Comparison of ENCODE assay signal across 8 cellular contexts in the genomic region with DNA sequence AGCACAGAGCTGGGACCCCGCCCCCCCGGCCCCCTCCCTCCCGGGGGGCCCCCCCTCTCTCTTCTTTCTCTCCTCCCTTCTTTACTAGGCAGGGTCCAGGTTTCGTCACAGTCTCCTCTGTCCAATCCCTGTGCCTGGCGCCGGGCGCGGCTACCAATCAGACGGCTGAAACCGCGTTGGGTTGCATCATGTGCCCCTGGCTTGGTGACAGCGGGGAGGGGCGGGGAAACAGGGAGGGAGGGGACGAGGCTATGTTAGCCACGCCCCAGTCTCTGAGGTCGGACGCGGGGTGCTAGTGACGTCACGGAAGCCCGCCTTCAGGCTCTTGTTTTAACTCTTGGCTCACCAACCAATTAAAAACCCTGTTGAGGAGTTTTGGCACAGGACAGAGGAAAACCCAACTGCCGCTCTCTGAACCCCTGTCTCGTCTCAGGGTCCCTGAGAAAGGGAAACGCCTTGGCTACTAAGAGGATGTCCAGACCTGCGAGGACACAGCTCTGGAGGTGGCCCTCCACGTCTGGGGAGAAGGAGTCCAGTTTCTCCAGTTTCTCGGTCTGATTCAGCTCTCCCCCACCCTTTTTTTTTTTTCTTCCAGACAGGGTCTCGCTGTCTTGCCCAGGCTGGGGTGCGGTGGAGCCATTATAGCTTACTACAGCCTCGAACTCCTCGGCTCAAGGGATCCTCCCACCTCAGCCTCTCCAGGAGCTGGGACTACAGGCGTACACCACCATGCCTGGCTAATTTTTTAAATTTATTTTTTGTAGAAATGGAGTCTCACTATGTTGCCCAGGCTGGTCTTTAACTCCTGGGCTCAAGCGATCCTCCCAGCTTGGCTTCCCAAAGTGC. TPM values are rescaled to one million over a fixed set of nuclear protein-coding genes. Genes with fewer than 3 reads are reported as not detected.
A peak's percentile ranks its signal among the peaks of the same experiment; 100 is the strongest.
DNase-seq lines count a peak whose midpoint lies in the region; ATAC-seq, FAIRE-seq and TF ChIP-seq lines count a peak whose summit lies in the region.

No MANE protein-coding gene starts in this region.

- no peak overlapping the region for H2BK20ac ChIP-seq in H1 (ENCODE audit: low read length)

- no peaks in the 10 kb centered on the region for H3K36me3 Mint-ChIP-seq in memory B cell

- peak; percentile 57 for FAIRE-seq in H1 (lab: Jason Lieb, UNC)

- peak overlapping the region; percentile 96 for H2BK5ac ChIP-seq in H1 (ENCODE audit: low read depth, low read length)

- WGBS in H1 (ENCODE audit: extremely low coverage in 1 of 2, insufficient coverage in 1 of 2, insufficient read length in 1 of 2, insufficient replicate concordance in 2 of 2, low coverage in 1 of 2, low lambda C conversion rate in 2 of 2, missing lambda C conversion rate in 1 of 2), 2 experiments = 20% methylated on average over 21 of the region's 33 CpGs; no CpG with 5 or more reads in 1 of the 2 experiments

- peak overlapping the region; percentile 42 for H3K18ac ChIP-seq in H1 (ENCODE audit: extremely low read depth, low read length)

- peaks cover 0 to 50% (median 35%) of the 10 kb centered on the region in 4 experiments; a peak in 6 of 7 replicates for H3K4me1 ChIP-seq in H1 (replicated peaks in 1 of 4; ENCODE audit: control insufficient read depth in 3 of 4, insufficient read depth in 4 of 4, low read length in 3 of 4)

- peaks cover 0 to 11% (median 0%) of the 10 kb centered on the region in 4 experiments; a peak in 3 of 8 replicates for H3K36me3 ChIP-seq in H1 (ENCODE audit: control insufficient read depth in 2 of 4, insufficient read depth in 4 of 4, low read length in 3 of 4)

- no peaks in the 10 kb centered on the region for H3K79me2 ChIP-seq in H1 (ENCODE audit: control insufficient read depth in 1 of 2, insufficient read depth in 2 of 2, low read length in 2 of 2)

- 0 out of 2 replicates have a peak overlapping the region, but pooled peaks have one; percentile 10 for H2AFZ ChIP-seq in H1 (ENCODE audit: low read length)

- H3K9me3 Mint-ChIP-seq in memory B cell = no peaks in the 10 kb centered on the region

- H3K9ac ChIP-seq in H1 (replicated peaks in 1 of 4; ENCODE audit: extremely low read depth in 1 of 4, low read depth in 3 of 4, low read length in 3 of 4) = no peak overlapping the region

- 0 out of 2 replicates have a peak overlapping the region, but pooled peaks have one; percentile 88 for H2BK15ac ChIP-seq in H1 (ENCODE audit: low read length)

- no peak overlapping the region for H3K4ac ChIP-seq in H1 (replicated peaks; ENCODE audit: insufficient read length, low read depth, low read length)

- POLR2A ChIA-PET in H1 (lab: Charles Lee; ENCODE audit: partially characterized antibody) = interaction anchor here (0.6 to 14.0 kb wide), 10 partner anchors 13 to 321 kb away, joined by 3 to 239 read pairs (median 5); a partner anchor contains a TSS

- peak overlapping the region in 3 of 4 experiments; percentile 77 to 82 (median 81); a peak in 7 of 8 replicates for H3K4me3 ChIP-seq in H1 (ENCODE audit: extremely low read depth in 1 of 4, insufficient read depth in 2 of 4, low read depth in 3 of 4, low read length in 4 of 4)

- H4K91ac ChIP-seq in H1 (replicated peaks; ENCODE audit: insufficient read length, low read length) = no peak overlapping the region

- no peak overlapping the region for H2BK120ac ChIP-seq in H1 (replicated peaks; ENCODE audit: low read depth, low read length)

- H4K5ac ChIP-seq in H1 (ENCODE audit: insufficient read length, low read depth, low read length) = no peak overlapping the region

- TF ChIP-seq EP300 in H1 (IDR thresholded peaks at IDR 0.05; ENCODE audit: borderline replicate concordance in 1 of 2, low read depth in 2 of 2, low read length in 2 of 2) = no peak

- no peak overlapping the region for H3K56ac ChIP-seq in H1 (replicated peaks; ENCODE audit: insufficient read length, low read depth, low read length)

- TF ChIP-seq RAD21 in H1 (IDR thresholded peaks at IDR 0.05 in 1 of 2, conservative IDR thresholded peaks at IDR 0.05 in 1 of 2; ENCODE audit: low read depth in 2 of 2, low read length in 2 of 2) = no peak

- peaks cover 25% of the 10 kb centered on the region for H3K23me2 ChIP-seq in H1 (ENCODE audit: low read depth, low read length)

- peaks cover 3 to 13% of the 10 kb centered on the region in 2 experiments for H4K20me1 ChIP-seq in H1 (replicated peaks in 1 of 2; ENCODE audit: control insufficient read depth in 1 of 2, insufficient read depth in 2 of 2, low read length in 2 of 2)

- peak overlapping the region; percentile 84 for H3K4me3 Mint-ChIP-seq in memory B cell

- peak; percentile 97 for DNase-seq in COLO668 (lab: John Stamatoyannopoulos, UW; ENCODE audit: unreplicated experiment)
- DNase-seq in HUDEP-2 (lab: John Stamatoyannopoulos, UW; ENCODE audit: unreplicated experiment in 76 of 76) = peak in 75 of 76 experiments; percentile 89 to 100 (median 99)
- peak; percentile 98 for DNase-seq in NOMO-1 treated with dmso at 0.1 percent for 144 hours (lab: John Stamatoyannopoulos, UW; ENCODE audit: unreplicated experiment)
- DNase-seq in activated CD8-positive, alpha-beta memory T cell treated with anti-CD3 and anti-CD28 coated beads, Interleukin-2, amount 50 U/mL, for 24 hours (ENCODE audit: extremely low read depth) = peak; percentile 97
- DNase-seq in H1 (ENCODE audit: low read depth in 1 of 2, low spot score in 2 of 2) = peak; percentile 96 to 98
- DNase-seq in memory B cell (ENCODE audit: low spot score in 2 of 2) = peak; percentile 83 to 93
- DNase-seq in stimulated activated CD4-positive, alpha-beta T cell treated with anti-CD3 and anti-CD28 coated beads, TNF-alpha, amount 100 ng/mL, for 48 hours (ENCODE audit: low read depth in 3 of 3) = peak; percentile 99 to 100 (median 99)

- CTCF ChIA-PET in H1 (lab: Charles Lee; ENCODE audit: partially characterized antibody) = interaction anchor here (0.7 to 4.4 kb wide), 6 partner anchors 8 to 99 kb away, joined by 3 to 37 read pairs (median 6); a partner anchor contains a TSS

- H3K79me1 ChIP-seq in H1 (ENCODE audit: low read depth, low read length) = no peaks in the 10 kb centered on the region

- H3K9me3 ChIP-seq in H1 (ENCODE audit: insufficient read depth in 2 of 2, low read depth in 1 of 2, low read length in 1 of 2) = no peaks in the 10 kb centered on the region

- peaks cover 0 to 40% (median 28%) of the 10 kb centered on the region in 4 experiments; a peak in 6 of 7 replicates for H3K27me3 ChIP-seq in H1 (replicated peaks in 1 of 4; ENCODE audit: control insufficient read depth in 3 of 4, extremely low read depth in 1 of 4, insufficient read depth in 3 of 4, low read length in 3 of 4)

- H3K27ac ChIP-seq in H1 (ENCODE audit: low read depth, low read length) = peak overlapping the region; percentile 58

- peaks cover 10% of the 10 kb centered on the region for H3K27me3 Mint-ChIP-seq in memory B cell

- no peak for TF ChIP-seq CTCF in H1 (IDR thresholded peaks at IDR 0.05; ENCODE audit: control extremely low read depth in 1 of 3, insufficient read depth in 1 of 3, low read depth in 1 of 3, low read length in 3 of 3)

- H4K8ac ChIP-seq in H1 (ENCODE audit: extremely low read depth, insufficient read depth, low read length) = no peak overlapping the region

- TF ChIP-seq POLR2A in H1 (IDR thresholded peaks at IDR 0.05; ENCODE audit: control extremely low read depth in 1 of 2, low read depth in 2 of 2, low read length in 2 of 2) = no peak; a peak in 1 of 3 replicates

- ATAC-seq in GM21390 (IDR thresholded peaks at IDR 0.05; ENCODE audit: unreplicated experiment) = peak; percentile 55
- ATAC-seq in memory B cell (ENCODE audit: low read depth) = peak; percentile 79

- H2AK5ac ChIP-seq in H1 (ENCODE audit: low read depth, low read length) = peak overlapping the region; percentile 43; the same call in 1 of the 2 replicates

- H3K4me1 Mint-ChIP-seq in memory B cell = peaks cover 38% of the 10 kb centered on the region

- H3K14ac ChIP-seq in H1 (ENCODE audit: insufficient read length) = no peak overlapping the region

- no peak overlapping the region for H3K23ac ChIP-seq in H1 (ENCODE audit: insufficient read length)

- peak overlapping the region; percentile 3 for H3K27ac Mint-ChIP-seq in memory B cell

- peak overlapping the region; percentile 58 to 88 for H3K4me2 ChIP-seq in H1 (ENCODE audit: insufficient read depth in 1 of 2, low read depth in 2 of 2, low read length in 2 of 2)

- H2BK12ac ChIP-seq in H1 (ENCODE audit: low read depth, low read length) = peak overlapping the region; percentile 96

RNA-seq across cellular contexts. Expression of a gene that starts 0.4 kb away (rescaled TPM):
- 11.1 and 13.7 TPM in 2 replicates for total RNA-seq in H1 (2021; fragmentation: NEBNext Ultra II Directional; extraction: Animal tissue kit (Norgen Biotek cat#: 25700))
- polyA plus RNA-seq in H1 (2011; rRNA removed) = 13.5 and 23.7 TPM in 2 replicates
- polyA plus RNA-seq in H1 (2011; cell fraction: cytosol; rRNA removed) = 12.2 TPM
- 34.2 TPM for polyA plus RNA-seq in H1 (2011; cell fraction: nucleus; rRNA removed)
- 9.0 to 20.7 TPM (median 18.4 TPM) in 4 replicates for polyA plus RNA-seq in H1 (2012, experiment 1 of 2)
- 15.8 TPM for polyA plus RNA-seq in H1 (2012, experiment 2 of 2)
- 15.6 TPM for polyA plus RNA-seq in H1 (2013, experiment 1 of 2)
- 14.6 TPM for polyA plus RNA-seq in H1 (2013, experiment 2 of 2)
- 2.6 and 3.5 TPM in 2 replicates for polyA minus RNA-seq in H1 (2011; rRNA and poly(A)+ RNA removed)
- 14.1 TPM for polyA minus RNA-seq in H1 (2011; cell fraction: cytosol; rRNA and poly(A)+ RNA removed)
- polyA minus RNA-seq in H1 (2011; cell fraction: nucleus; rRNA and poly(A)+ RNA removed) = 11.3 TPM

RNA-seq across cellular contexts. Expression of a gene that starts 4.4 kb away (rescaled TPM):
- total RNA-seq in H1 (2021; fragmentation: NEBNext Ultra II Directional; extraction: Animal tissue kit (Norgen Biotek cat#: 25700)) = 0.75 and 1.1 TPM in 2 replicates
- polyA plus RNA-seq in H1 (2011; rRNA removed) = 4.0 and 5.7 TPM in 2 replicates
- 2.5 TPM for polyA plus RNA-seq in H1 (2011; cell fraction: cytosol; rRNA removed)
- 2.8 TPM for polyA plus RNA-seq in H1 (2011; cell fraction: nucleus; rRNA removed)
- polyA plus RNA-seq in H1 (2012, experiment 1 of 2) = 1.8 to 2.8 TPM (median 2.2 TPM) in 4 replicates
- 1.9 TPM for polyA plus RNA-seq in H1 (2012, experiment 2 of 2)
- polyA plus RNA-seq in H1 (2013, experiment 1 of 2) = 2.1 TPM
- polyA plus RNA-seq in H1 (2013, experiment 2 of 2) = 1.7 TPM
- polyA minus RNA-seq in H1 (2011; rRNA and poly(A)+ RNA removed) = 0.28 and 0.29 TPM in 2 replicates
- polyA minus RNA-seq in H1 (2011; cell fraction: cytosol; rRNA and poly(A)+ RNA removed) = 2.6 TPM
- polyA minus RNA-seq in H1 (2011; cell fraction: nucleus; rRNA and poly(A)+ RNA removed) = 1.3 TPM

RNA-seq across cellular contexts. Expression of a gene that starts 5.1 kb away (rescaled TPM):
- total RNA-seq in H1 (2021; fragmentation: NEBNext Ultra II Directional; extraction: Animal tissue kit (Norgen Biotek cat#: 25700)) = 4.7 and 5.2 TPM in 2 replicates
- 10.0 and 13.5 TPM in 2 replicates for polyA plus RNA-seq in H1 (2011; rRNA removed)
- polyA plus RNA-seq in H1 (2011; cell fraction: cytosol; rRNA removed) = 8.8 TPM
- 44.1 TPM for polyA plus RNA-seq in H1 (2011; cell fraction: nucleus; rRNA removed)
- 9.1 to 13.8 TPM (median 11.5 TPM) in 4 replicates for polyA plus RNA-seq in H1 (2012, experiment 1 of 2)
- polyA plus RNA-seq in H1 (2012, experiment 2 of 2) = 6.8 TPM
- polyA plus RNA-seq in H1 (2013, experiment 1 of 2) = 4.0 TPM
- 3.4 TPM for polyA plus RNA-seq in H1 (2013, experiment 2 of 2)
- polyA minus RNA-seq in H1 (2011; rRNA and poly(A)+ RNA removed) = 7.6 and 8.9 TPM in 2 replicates
- polyA minus RNA-seq in H1 (2011; cell fraction: cytosol; rRNA and poly(A)+ RNA removed) = 4.9 TPM
- polyA minus RNA-seq in H1 (2011; cell fraction: nucleus; rRNA and poly(A)+ RNA removed) = 8.2 TPM

RNA-seq across cellular contexts. Expression of a gene that starts 18.2 kb away (rescaled TPM):
- 13.0 and 14.8 TPM in 2 replicates for total RNA-seq in H1 (2021; fragmentation: NEBNext Ultra II Directional; extraction: Animal tissue kit (Norgen Biotek cat#: 25700))
- 16.6 and 31.2 TPM in 2 replicates for polyA plus RNA-seq in H1 (2011; rRNA removed)
- 25.8 TPM for polyA plus RNA-seq in H1 (2011; cell fraction: cytosol; rRNA removed)
- 66.4 TPM for polyA plus RNA-seq in H1 (2011; cell fraction: nucleus; rRNA removed)
- 16.3 to 23.9 TPM (median 20.6 TPM) in 4 replicates for polyA plus RNA-seq in H1 (2012, experiment 1 of 2)
- polyA plus RNA-seq in H1 (2012, experiment 2 of 2) = 8.5 TPM
- 13.5 TPM for polyA plus RNA-seq in H1 (2013, experiment 1 of 2)
- 12.2 TPM for polyA plus RNA-seq in H1 (2013, experiment 2 of 2)
- polyA minus RNA-seq in H1 (2011; rRNA and poly(A)+ RNA removed) = 7.4 and 10.9 TPM in 2 replicates
- 8.1 TPM for polyA minus RNA-seq in H1 (2011; cell fraction: cytosol; rRNA and poly(A)+ RNA removed)
- polyA minus RNA-seq in H1 (2011; cell fraction: nucleus; rRNA and poly(A)+ RNA removed) = 18.2 TPM

Comparison
In these comparisons a context has a peak if more than half of its experiments do, and no peak if none do; other contexts are left out.
1. Peak in every context shown above with its lines: DNase-seq, ATAC-seq, H3K4me3 ChIP-seq and H3K27ac ChIP-seq.